ENCODE assay signal across 8 cellular contexts in genomic region chr18:8654482-8655451, GRCh38. TPM values are rescaled to one million over a fixed set of nuclear protein-coding genes. Genes with fewer than 3 reads are reported as not detected.
A peak's percentile ranks its signal among the peaks of the same experiment; 100 is the strongest.
DNase-seq lines count a peak whose midpoint lies in the region; ATAC-seq and TF ChIP-seq lines count a peak whose summit lies in the region.

No MANE protein-coding gene starts in this region.

- H4K20me1 ChIP-seq in smooth muscle cell (ENCODE audit: low read depth), result no peaks in the 10 kb centered on the region

- TF ChIP-seq CTCF in HL-60 (IDR thresholded peaks at IDR 0.05; ENCODE audit: insufficient read depth, low read length) (peak; percentile 68), fibroblast of mammary gland (conservative IDR thresholded peaks at IDR 0.05; ENCODE audit: control insufficient read depth, insufficient read depth, low read depth, low read length) (peak; percentile 69), smooth muscle cell (IDR thresholded peaks at IDR 0.05; ENCODE audit: borderline replicate concordance, insufficient read depth, poor library complexity, severe bottlenecking) (peak; percentile 84), omental fat pad (IDR thresholded peaks at IDR 0.05) (peak in 1 of 3 donors; percentile 8)

- H3K27me3 Mint-ChIP-seq in CD4-positive, CD25-positive, alpha-beta regulatory T cell, result peaks cover 31% of the 10 kb centered on the region

- no peak overlapping the region for H2AFZ ChIP-seq in smooth muscle cell (ENCODE audit: low read depth)

- WGBS in smooth muscle cell (ENCODE audit: low lambda C conversion rate), result 46% methylated on average over 7 of the region's 7 CpGs

- ATAC-seq in CD4-positive, CD25-positive, alpha-beta regulatory T cell (ENCODE audit: low read depth in 2 of 2), result no peak
- ATAC-seq in HG03039 (IDR thresholded peaks at IDR 0.05; ENCODE audit: unreplicated experiment) (no peak), omental fat pad (ENCODE audit: low FRiP score) (no peak), GM18858 (IDR thresholded peaks at IDR 0.05; ENCODE audit: unreplicated experiment) (no peak)

- DNase-seq in CD4-positive, CD25-positive, alpha-beta regulatory T cell, result peak in 2 of 3 donors; percentile 23 to 28
- DNase-seq in HL-60 (ENCODE audit: low read depth in 1 of 2, low spot score in 1 of 2) (no peak), SK-N-DZ (ENCODE audit: low spot score) (peak; percentile 20), fibroblast of mammary gland (ENCODE audit: low read depth) (peak; percentile 36), smooth muscle cell (lab: John Stamatoyannopoulos, UW; ENCODE audit: unreplicated experiment) (no peak), omental fat pad (ENCODE audit: low spot score) (no peak)

- H3K4me1 ChIP-seq in CD4-positive, CD25-positive, alpha-beta regulatory T cell (ENCODE audit: control insufficient read depth, insufficient read depth, low read length, poor library complexity, severe bottlenecking), result no peaks in the 10 kb centered on the region
- no peaks in the 10 kb centered on the region for H3K4me1 ChIP-seq in smooth muscle cell (ENCODE audit: low read depth)

- H3K4me3 Mint-ChIP-seq in CD4-positive, CD25-positive, alpha-beta regulatory T cell, result no peak overlapping the region

- no peaks in the 10 kb centered on the region for H3K36me3 ChIP-seq in CD4-positive, CD25-positive, alpha-beta regulatory T cell (ENCODE audit: control insufficient read depth, insufficient read depth, low read length)
- H3K36me3 ChIP-seq in smooth muscle cell (ENCODE audit: low read depth), result no peaks in the 10 kb centered on the region

- H3K9ac ChIP-seq in smooth muscle cell (ENCODE audit: low read depth), result no peak overlapping the region

- no peaks in the 10 kb centered on the region for H3K79me2 ChIP-seq in smooth muscle cell (ENCODE audit: low read depth)

- H3K4me2 ChIP-seq in smooth muscle cell, result no peak overlapping the region

- no peaks in the 10 kb centered on the region for H3K36me3 Mint-ChIP-seq in CD4-positive, CD25-positive, alpha-beta regulatory T cell

- no peak overlapping the region for H3K27ac ChIP-seq in CD4-positive, CD25-positive, alpha-beta regulatory T cell (ENCODE audit: insufficient read depth, low read length, poor library complexity, severe bottlenecking)
- H3K27ac ChIP-seq in HL-60 (replicated peaks) (no peak overlapping the region), smooth muscle cell (ENCODE audit: low read depth) (no peak overlapping the region)

- no peaks in the 10 kb centered on the region for H3F3A ChIP-seq in smooth muscle cell (ENCODE audit: low read depth)

- peaks cover 3% of the 10 kb centered on the region for H3K27me3 ChIP-seq in CD4-positive, CD25-positive, alpha-beta regulatory T cell (ENCODE audit: control insufficient read depth, insufficient read depth, low read length)
- H3K27me3 ChIP-seq in HL-60 (ENCODE audit: insufficient read depth, poor library complexity, severe bottlenecking), result peaks cover 2% of the 10 kb centered on the region
- H3K27me3 ChIP-seq in smooth muscle cell (ENCODE audit: low read depth), result no peaks in the 10 kb centered on the region

- H3K9me3 Mint-ChIP-seq in CD4-positive, CD25-positive, alpha-beta regulatory T cell, result peaks cover 0 to 3% (median 0%) of the 10 kb centered on the region in 7 donors

- no peak overlapping the region for H3K4me3 ChIP-seq in CD4-positive, CD25-positive, alpha-beta regulatory T cell (ENCODE audit: low read depth, low read length)
- H3K4me3 ChIP-seq in HL-60 (replicated peaks; ENCODE audit: insufficient read depth, low read length) (no peak overlapping the region), fibroblast of mammary gland (ENCODE audit: control insufficient read depth, low read depth, low read length) (no peak overlapping the region), smooth muscle cell (no peak overlapping the region)

- H3K9me3 ChIP-seq in CD4-positive, CD25-positive, alpha-beta regulatory T cell (ENCODE audit: control insufficient read depth in 2 of 2, low read length in 2 of 2), result no peaks in the 10 kb centered on the region
- peaks cover 4% of the 10 kb centered on the region for H3K9me3 ChIP-seq in smooth muscle cell (replicated peaks; ENCODE audit: low read depth)

- H3K27ac Mint-ChIP-seq in CD4-positive, CD25-positive, alpha-beta regulatory T cell, result no peak overlapping the region

- no peaks in the 10 kb centered on the region for H3K4me1 Mint-ChIP-seq in CD4-positive, CD25-positive, alpha-beta regulatory T cell

RNA-seq across cellular contexts. Expression of gene RAB12, which starts 45.5 kb away (rescaled TPM):
- total RNA-seq in CD4-positive, CD25-positive, alpha-beta regulatory T cell, result 19.4 TPM
- polyA plus RNA-seq in CD4-positive, CD25-positive, alpha-beta regulatory T cell, result under 1 TPM in 2 of 4 donors, not detected in 2; 0.32 to 0.46 TPM
- polyA plus RNA-seq in SK-N-DZ (2014; cell fraction: cytosol; rRNA removed), result 20.0 and 26.3 TPM in 2 replicates
- polyA plus RNA-seq in SK-N-DZ (2014; cell fraction: nucleus; rRNA removed), result 40.8 and 42.2 TPM in 2 replicates
- total RNA-seq in smooth muscle cell (53.8 and 60.6 TPM in 2 replicates), omental fat pad (10 to 100 TPM; 32.4 to 74.7 (median 41.3) TPM)
- 5.0 and 8.3 TPM in 2 replicates for polyA plus RNA-seq in smooth muscle cell

RNA-seq across cellular contexts. Expression of gene MTCL1, which starts 50.6 kb away (rescaled TPM):
- 0.20 TPM for total RNA-seq in CD4-positive, CD25-positive, alpha-beta regulatory T cell
- polyA plus RNA-seq in CD4-positive, CD25-positive, alpha-beta regulatory T cell, result not detected
- polyA plus RNA-seq in SK-N-DZ (2014; cell fraction: cytosol; rRNA removed), result 27.8 and 30.0 TPM in 2 replicates
- polyA plus RNA-seq in SK-N-DZ (2014; cell fraction: nucleus; rRNA removed), result 49.5 and 79.4 TPM in 2 replicates
- total RNA-seq in smooth muscle cell, result 15.2 and 15.3 TPM in 2 replicates
- 5.5 and 9.9 TPM in 2 replicates for polyA plus RNA-seq in smooth muscle cell
- total RNA-seq in omental fat pad, result 1 to 10 TPM; 1.6 to 3.5 (median 2.0) TPM

Comparison
In these comparisons a context has a peak if more than half of its experiments do, and no peak if none do; other contexts are left out.
1. DNase-seq: peak in CD4-positive, CD25-positive, alpha-beta regulatory T cell (2 of 3), SK-N-DZ (single experiment) and fibroblast of mammary gland (single experiment); none in HL-60 (0 of 2), smooth muscle cell (single experiment) and omental fat pad (single experiment).